ENCODE assay signal across 8 cellular contexts in the genomic region with DNA sequence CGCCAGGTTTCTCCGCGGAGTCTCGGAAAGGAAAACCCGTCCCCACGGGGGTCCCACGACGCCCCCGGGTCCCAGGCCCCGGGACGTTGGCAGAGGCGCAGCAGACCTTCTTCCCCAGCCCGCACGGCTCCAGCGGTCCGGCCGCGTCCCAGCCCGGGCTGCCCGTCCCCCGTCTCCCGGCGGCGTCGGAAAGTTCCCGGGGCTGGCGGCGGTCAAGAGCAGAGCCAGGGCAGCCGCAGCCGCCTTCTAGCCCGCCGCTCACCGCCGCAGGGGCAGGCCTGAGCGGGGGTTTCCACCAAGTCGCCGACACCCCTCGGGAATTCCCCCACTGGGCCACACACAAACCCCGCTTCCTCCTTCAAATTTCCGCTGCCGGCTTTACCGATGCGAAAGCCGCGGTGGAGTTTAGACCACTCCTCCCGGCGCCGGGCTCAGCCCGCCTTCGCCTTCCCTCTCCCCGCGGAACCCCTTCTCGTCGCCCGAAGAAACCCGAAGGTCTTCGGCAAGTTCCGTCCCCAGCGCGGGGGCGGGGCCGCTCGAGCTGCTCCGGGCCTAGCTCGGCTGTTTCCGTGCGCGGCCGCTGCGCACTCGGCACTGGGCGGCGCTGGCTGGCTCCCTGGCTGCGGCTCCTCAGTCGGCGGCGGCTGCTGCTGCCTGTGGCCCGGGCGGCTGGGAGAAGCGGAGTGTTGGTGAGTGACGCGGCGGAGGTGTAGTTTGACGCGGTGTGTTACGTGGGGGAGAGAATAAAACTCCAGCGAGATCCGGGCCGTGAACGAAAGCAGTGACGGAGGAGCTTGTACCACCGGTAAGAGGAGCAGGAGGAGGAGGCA. TPM values are rescaled to one million over a fixed set of nuclear protein-coding genes. Genes with fewer than 3 reads are reported as not detected.
DNase-seq lines count a peak whose midpoint lies in the region; ATAC-seq lines count a peak whose summit lies in the region.

A gene (plus strand): TSS at position 633 of the 830 bp plus-strand sequence. CDS start 25,674 bp downstream, outside the sequence.

- peak within 1 kb of the TSS; percentile 91 for H3K27ac ChIP-seq in mesenchymal stem cell (ENCODE audit: low read length, poor library complexity, severe bottlenecking)

- peaks cover 38 to 55% of the 10 kb centered on the region in 2 donors for H3K4me1 Mint-ChIP-seq in effector memory CD8-positive, alpha-beta T cell (ENCODE audit: low read depth in 2 of 2)

- H3K18ac ChIP-seq in mesenchymal stem cell (ENCODE audit: low read depth in 1 of 2, low read length in 2 of 2), result peak within 1 kb of the TSS; percentile 90 to 100

- no peaks in the 10 kb centered on the region for H3K27me3 Mint-ChIP-seq in effector memory CD8-positive, alpha-beta T cell

- H3K9ac ChIP-seq in mesenchymal stem cell (ENCODE audit: low read length), result peak within 1 kb of the TSS; percentile 98

- peak within 1 kb of the TSS; percentile 95 for H2AFZ ChIP-seq in mesenchymal stem cell (ENCODE audit: low read depth, low read length)

- peak; percentile 83 for ATAC-seq in GM21360 (IDR thresholded peaks at IDR 0.05; ENCODE audit: unreplicated experiment)
- peak; percentile 69 for ATAC-seq in effector memory CD8-positive, alpha-beta T cell (replicated peaks)

- H2BK12ac ChIP-seq in mesenchymal stem cell (ENCODE audit: low read length in 2 of 2), result peak within 1 kb of the TSS; percentile 64 to 88

- peak within 1 kb of the TSS; percentile 6 for H2AK5ac ChIP-seq in mesenchymal stem cell (ENCODE audit: low read length, severe bottlenecking)

- peak within 1 kb of the TSS; percentile 89 to 96 for H3K4ac ChIP-seq in mesenchymal stem cell (ENCODE audit: low read depth in 1 of 2, low read length in 2 of 2)

- H3K36me3 Mint-ChIP-seq in effector memory CD8-positive, alpha-beta T cell (ENCODE audit: insufficient read depth), result peaks cover 55% of the 10 kb centered on the region

- peak within 1 kb of the TSS; percentile 98 to 100 for H3K27ac Mint-ChIP-seq in effector memory CD8-positive, alpha-beta T cell

- H4K91ac ChIP-seq in mesenchymal stem cell (ENCODE audit: low read length), result peak within 1 kb of the TSS; percentile 90

- peak within 1 kb of the TSS; percentile 77 for H2BK15ac ChIP-seq in mesenchymal stem cell (ENCODE audit: low read depth, poor library complexity, severe bottlenecking)

- H3K4me3 ChIP-seq in mesenchymal stem cell (ENCODE audit: insufficient read depth in 1 of 2, low read depth in 1 of 2, low read length in 2 of 2), result peak within 1 kb of the TSS; percentile 86 to 93

- under 1% methylated on average over 81 of the region's 92 CpGs for WGBS in mesenchymal stem cell

- H2BK5ac ChIP-seq in mesenchymal stem cell (ENCODE audit: low read depth, low read length, poor library complexity, severe bottlenecking), result peak within 1 kb of the TSS; percentile 97

- peaks cover 9% of the 10 kb centered on the region for H3K4me1 ChIP-seq in mesenchymal stem cell (ENCODE audit: control insufficient read depth, insufficient read depth, low read depth, low read length)

- H4K8ac ChIP-seq in mesenchymal stem cell (ENCODE audit: low read length), result peak within 1 kb of the TSS; percentile 96

- H3K4me3 Mint-ChIP-seq in effector memory CD8-positive, alpha-beta T cell, result peak within 1 kb of the TSS; percentile 85 to 95

- no peaks in the 10 kb centered on the region for H3K9me3 ChIP-seq in mesenchymal stem cell (ENCODE audit: control insufficient read depth, low read length)

- peak within 1 kb of the TSS; percentile 90 for H2BK120ac ChIP-seq in mesenchymal stem cell (ENCODE audit: low read depth, low read length)

- H3K36me3 ChIP-seq in mesenchymal stem cell (ENCODE audit: control insufficient read depth in 1 of 2, insufficient read depth in 2 of 2, low read depth in 1 of 2, low read length in 2 of 2), result peaks cover 0 to 10% of the 10 kb centered on the region in 2 experiments

- peak within 1 kb of the TSS; percentile 96 for H3K4me2 ChIP-seq in mesenchymal stem cell (ENCODE audit: low read length, poor library complexity, severe bottlenecking)

- peak within 1 kb of the TSS; percentile 84 to 98 for H3K23ac ChIP-seq in mesenchymal stem cell (ENCODE audit: low read length in 2 of 2)

- peak within 1 kb of the TSS in 1 of 2 experiments; percentile 97 for H3K14ac ChIP-seq in mesenchymal stem cell (ENCODE audit: low read length in 2 of 2)

- DNase-seq in COLO668 (lab: John Stamatoyannopoulos, UW; ENCODE audit: unreplicated experiment), result peak; percentile 97
- peak; percentile 98 for DNase-seq in HT1080 (ENCODE audit: low read depth)
- DNase-seq in NOMO-1 treated with DMSO at 0.1 percent for 48 hours (lab: John Stamatoyannopoulos, UW; ENCODE audit: unreplicated experiment), result peak; percentile 98
- DNase-seq in activated CD8-positive, alpha-beta memory T cell treated with anti-CD3 and anti-CD28 coated beads for 4 hours (ENCODE audit: low read depth in 2 of 2), result peak; percentile 99 to 100
- DNase-seq in effector memory CD8-positive, alpha-beta T cell, result peak; percentile 100
- DNase-seq in mesenchymal stem cell, result peak; percentile 99
- peak; percentile 100 for DNase-seq in stimulated activated CD8-positive, alpha-beta memory T cell treated with anti-CD3 and anti-CD28 coated beads, Interleukin-12 subunit alpha, Interleukin-12 subunit beta, amount 100 ng/mL, for 4 hours (ENCODE audit: low read depth)

- peaks cover 0 to 2% of the 10 kb centered on the region in 2 donors for H3K9me3 Mint-ChIP-seq in effector memory CD8-positive, alpha-beta T cell

- peaks cover 13% of the 10 kb centered on the region for H3K79me1 ChIP-seq in mesenchymal stem cell (replicated peaks; ENCODE audit: low read length, poor library complexity, severe bottlenecking)

- no peaks in the 10 kb centered on the region for H3K27me3 ChIP-seq in mesenchymal stem cell (ENCODE audit: control insufficient read depth in 1 of 2, insufficient read depth in 1 of 2, low read length in 2 of 2)

RNA-seq across cellular contexts. Expression of the gene that starts here (rescaled TPM):
- 31.1 and 47.7 TPM in 2 replicates for total RNA-seq in HT1080 (2014; rRNA removed; shearing (Covaris generic))
- 29.6 and 41.5 TPM in 2 replicates for polyA plus RNA-seq in HT1080 (2015; cell fraction: cytosol; rRNA removed)
- 48.7 and 58.6 TPM in 2 replicates for polyA plus RNA-seq in HT1080 (2015; cell fraction: nucleus; rRNA removed)
- polyA plus RNA-seq in mesenchymal stem cell (2013, experiment 1 of 2), result 22.5 TPM
- 24.2 TPM for polyA plus RNA-seq in mesenchymal stem cell (2013, experiment 2 of 2)

Comparison
In these comparisons a context has a peak if more than half of its experiments do, and no peak if none do; other contexts are left out.
1. Peak in every context shown above with its lines: DNase-seq, ATAC-seq, H3K4me3 ChIP-seq and H3K27ac ChIP-seq.